In the genomic region with DNA sequence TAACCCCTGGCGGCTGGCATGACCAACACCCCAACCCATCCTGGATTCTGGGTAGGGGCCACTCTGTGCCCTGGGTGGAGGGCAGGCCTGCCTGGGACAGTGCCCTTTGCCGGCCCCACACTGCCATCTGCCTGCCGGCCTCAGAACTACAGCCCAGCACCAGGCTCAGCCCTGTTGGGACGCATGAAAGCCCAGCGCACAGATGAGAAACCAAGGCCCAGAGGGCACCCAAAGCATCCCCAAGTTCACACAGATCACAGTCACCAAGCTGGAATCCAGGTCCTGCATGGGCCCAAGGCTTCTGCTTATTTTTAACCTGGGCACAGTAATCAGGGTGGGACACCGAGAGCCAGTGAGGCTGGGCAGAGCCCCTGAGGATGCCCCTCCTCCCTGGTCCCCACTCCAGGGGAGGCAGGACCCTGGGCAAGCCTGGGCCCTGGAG, we compare ENCODE assay signal across 9 cellular contexts. TPM values are rescaled to one million over a fixed set of nuclear protein-coding genes. Genes with fewer than 3 reads are reported as not detected.
A peak's percentile ranks its signal among the peaks of the same experiment; 100 is the strongest.
DNase-seq lines count a peak whose midpoint lies in the region; ATAC-seq lines count a peak whose summit lies in the region.
"Had no signal": no experiment of that assay in that cellular context is flagged by ENCODE, and none has a peak within 500 bp of the region (broad histone marks: within the 10 kb centered on the region; RNA-seq: fewer than 3 reads in every experiment).

No MANE protein-coding gene starts in this region.

- H3K9me3 ChIP-seq in MG63: peaks cover 7% of the 10 kb centered on the region

- ATAC-seq in GM21447 (IDR thresholded peaks at IDR 0.05; ENCODE audit: unreplicated experiment) (peak; percentile 69), GM18870 (IDR thresholded peaks at IDR 0.05; ENCODE audit: unreplicated experiment) (no peak)

- H3K4me3 ChIP-seq in MG63: no peak overlapping the region

- DNase-seq in D341Med (ENCODE audit: low spot score) (peak; percentile 88), MG63 (peak; percentile 47), dermis blood vessel endothelial cell (peak; percentile 72), lung microvascular endothelial cell (ENCODE audit: low read depth in 2 of 2) (peak; percentile 56 to 59)
- DNase-seq in activated CD4-positive, alpha-beta T cell treated with anti-CD3 and anti-CD28 coated beads, Interleukin-2, amount 50 U/mL, for 1 hour: peak; percentile 55
- DNase-seq in stimulated activated CD8-positive, alpha-beta memory T cell treated with anti-CD3 and anti-CD28 coated beads, Interleukin-15, amount 100 ng/mL, for 1 hour (ENCODE audit: low read depth): peak; percentile 35

- peaks cover 22% of the 10 kb centered on the region for H3K36me3 ChIP-seq in MG63

- no peaks in the 10 kb centered on the region for H3K27me3 ChIP-seq in MG63

RNA-seq across cellular contexts. Expression of gene RFLNA, which starts 26.2 kb away (rescaled TPM):
- total RNA-seq in MG63 (2014; rRNA removed; shearing (Covaris generic); ENCODE audit: low replicate concordance): 7.7 and 17.8 TPM in 2 replicates
- total RNA-seq in dermis blood vessel endothelial cell (under 0.01 and 0.19 TPM in 2 replicates), lung microvascular endothelial cell (0.20 and 0.44 TPM in 2 replicates)
- total RNA-seq: T-helper 1 cell treated with Interleukin-12 subunit alpha and Interleukin-12 subunit beta and Interleukin-4 antibody, amounts not matched to agents 30 ng/mL and 1 ng/mL, for 36 hours had no signal

Comparison
In these comparisons a context has a peak if more than half of its experiments do, and no peak if none do; other contexts are left out.
1. DNase-seq: peak in every context shown above with its lines; median percentile 88 in D341Med; 72 in dermis blood vessel endothelial cell; 58 in lung microvascular endothelial cell; 55 in activated CD4-positive, alpha-beta T cell treated with anti-CD3 and anti-CD28 coated beads, Interleukin-2, amount 50 U/mL, for 1 hour; 47 in MG63; 35 in stimulated activated CD8-positive, alpha-beta memory T cell treated with anti-CD3 and anti-CD28 coated beads, Interleukin-15, amount 100 ng/mL, for 1 hour.